In the genomic region with DNA sequence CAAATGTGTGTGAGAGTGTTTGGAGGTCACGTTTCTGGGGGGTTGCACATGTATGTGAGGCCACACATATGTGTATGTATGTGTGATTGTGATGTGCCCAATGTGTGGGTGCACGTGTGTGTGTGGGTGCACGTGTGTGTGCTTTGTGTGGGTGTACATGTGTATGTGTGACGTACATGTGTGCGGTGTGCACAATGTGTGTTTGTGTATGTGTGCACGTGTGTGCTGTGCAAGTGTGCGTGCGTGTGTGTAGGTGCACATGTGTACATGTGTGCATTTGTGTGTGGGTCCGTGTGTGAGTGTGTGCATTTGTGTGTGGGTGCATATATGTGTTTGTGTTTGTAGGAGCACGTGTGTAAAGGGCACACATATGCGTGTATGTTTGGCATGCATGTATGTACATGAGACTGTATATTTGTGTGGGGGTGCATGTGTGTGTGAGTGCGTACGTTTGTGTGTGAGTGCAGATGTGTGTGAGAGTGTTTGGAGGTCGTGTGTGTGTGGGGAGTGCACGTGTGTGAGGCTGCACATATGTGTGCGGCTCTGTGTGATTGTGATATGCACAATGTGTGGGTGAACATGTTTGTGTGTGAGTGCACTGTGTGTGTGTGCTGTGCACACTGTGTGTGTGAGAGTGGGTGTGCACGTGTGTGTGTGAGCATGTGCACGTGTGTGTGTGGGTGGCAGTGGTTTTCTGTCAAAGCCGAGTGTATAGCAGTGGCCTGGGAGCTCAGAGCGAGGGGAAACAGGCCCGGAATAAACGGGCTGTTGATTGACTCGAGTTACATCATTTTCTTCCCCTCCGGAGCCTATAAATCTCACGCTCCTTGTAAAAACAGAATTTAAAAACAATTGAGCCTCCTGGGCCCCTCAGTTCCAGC, we compare ENCODE assay signal across 15 cellular contexts.
"Had no signal": no experiment of that assay in that cellular context is flagged by ENCODE, and none has a peak within 500 bp of the region (broad histone marks: within the 10 kb centered on the region; RNA-seq: fewer than 3 reads in every experiment).

No MANE protein-coding gene starts in this region.

- H3K4me3 ChIP-seq: lung, mucosa of descending colon, prostate gland, transverse colon had no signal

- H3K27ac ChIP-seq: prostate gland had no signal

- H3K36me3 ChIP-seq: prostate gland, transverse colon had no signal

- ATAC-seq: activated naive CD4-positive, alpha-beta T cell treated with anti-CD3 and anti-CD28 coated beads, Interleukin-2, amount 50 U/mL, for 72 hours; activated T-cell treated with anti-CD3 and anti-CD28 coated beads, Interleukin-2, amount 50 U/mL, for 4 hours; naive thymus-derived CD8-positive, alpha-beta T cell had no signal

- H3K9me3 ChIP-seq: mucosa of descending colon, prostate gland, transverse colon had no signal

- DNase-seq: activated CD4-positive, alpha-beta memory T cell treated with anti-CD3 and anti-CD28 coated beads for 36 hours; activated CD4-positive, alpha-beta T cell treated with anti-CD3 and anti-CD28 coated beads for 1 hour; activated effector memory CD4-positive, alpha-beta T cell treated with anti-CD3 and anti-CD28 coated beads, Interleukin-2, amount 50 U/mL, for 16 hours; activated T-cell treated with anti-CD3 and anti-CD28 coated beads, Interleukin-2, amount 50 U/mL, for 4 hours; amygdala; dermis blood vessel endothelial cell; mucosa of descending colon; naive thymus-derived CD8-positive, alpha-beta T cell; stimulated activated CD4-positive, alpha-beta T cell treated with anti-CD3 and anti-CD28 coated beads, Interleukin-12 subunit alpha, Interleukin-12 subunit beta, amount 100 ng/mL, for 4 hours; stimulated activated naive CD4-positive, alpha-beta T cell; substantia nigra; transverse colon had no signal
